ENCODE assay signal across 11 cellular contexts in genomic region chr5:149060325-149060724, GRCh38. TPM values are rescaled to one million over a fixed set of nuclear protein-coding genes. Genes with fewer than 3 reads are reported as not detected.
DNase-seq lines count a peak whose midpoint lies in the region; ATAC-seq lines count a peak whose summit lies in the region.
"Had no signal": no experiment of that assay in that cellular context is flagged by ENCODE, and none has a peak within 500 bp of the region (broad histone marks: within the 10 kb centered on the region; RNA-seq: fewer than 3 reads in every experiment).

No MANE protein-coding gene starts in this region.

- H2BK5ac ChIP-seq in mesenchymal stem cell (ENCODE audit: low read depth, low read length, poor library complexity, severe bottlenecking), result no peak overlapping the region

- no peak overlapping the region for H4K91ac ChIP-seq in mesenchymal stem cell (ENCODE audit: low read length)

- peaks cover 11% of the 10 kb centered on the region for H3K9me3 ChIP-seq in mesenchymal stem cell (ENCODE audit: control insufficient read depth, low read length)
- H3K9me3 ChIP-seq: upper lobe of left lung had no signal

- 0% methylated on average over 1 of the region's 1 CpG for WGBS in mesenchymal stem cell

- H3K14ac ChIP-seq in mesenchymal stem cell (ENCODE audit: low read length in 2 of 2), result no peak overlapping the region

- no peak overlapping the region for H2BK120ac ChIP-seq in mesenchymal stem cell (ENCODE audit: low read depth, low read length)

- no peak overlapping the region for H3K18ac ChIP-seq in mesenchymal stem cell (ENCODE audit: low read depth in 1 of 2, low read length in 2 of 2)

- H3K79me1 ChIP-seq in mesenchymal stem cell (replicated peaks; ENCODE audit: low read length, poor library complexity, severe bottlenecking), result no peaks in the 10 kb centered on the region

- ATAC-seq in HG02938 (IDR thresholded peaks at IDR 0.05; ENCODE audit: unreplicated experiment), result no peak

- no peak overlapping the region for H3K4ac ChIP-seq in mesenchymal stem cell (ENCODE audit: low read depth in 1 of 2, low read length in 2 of 2)

- no peaks in the 10 kb centered on the region for H3K27me3 ChIP-seq in mesenchymal stem cell (ENCODE audit: control insufficient read depth in 1 of 2, insufficient read depth in 1 of 2, low read length in 2 of 2)
- H3K27me3 ChIP-seq: upper lobe of left lung had no signal

- H3K4me2 ChIP-seq in mesenchymal stem cell (ENCODE audit: low read length, poor library complexity, severe bottlenecking), result no peak overlapping the region

- no peak overlapping the region for H3K9ac ChIP-seq in mesenchymal stem cell (ENCODE audit: low read length)

- DNase-seq in ELR (ENCODE audit: low read depth) (peak; percentile 80), NCI-H226 (peak; percentile 50), dermis blood vessel endothelial cell (peak; percentile 85), mesenchymal stem cell (peak; percentile 78), SK-N-DZ (ENCODE audit: low spot score) (no peak), dedifferentiated amniotic fluid mesenchymal stem cell (ENCODE audit: extremely low spot score) (no peak), putamen (ENCODE audit: low spot score) (no peak)
- DNase-seq: activated gamma-delta T cell treated with Interleukin-2 at 50 U/mL for 16 hours, DMS79 had no signal

- H2AK5ac ChIP-seq in mesenchymal stem cell (ENCODE audit: low read length, severe bottlenecking), result no peak overlapping the region

- no peaks in the 10 kb centered on the region for H3K36me3 ChIP-seq in mesenchymal stem cell (ENCODE audit: control insufficient read depth in 1 of 2, insufficient read depth in 2 of 2, low read depth in 1 of 2, low read length in 2 of 2)
- H3K36me3 ChIP-seq: upper lobe of left lung had no signal

- no peak overlapping the region for H4K8ac ChIP-seq in mesenchymal stem cell (ENCODE audit: low read length)

- no peak overlapping the region for H3K4me3 ChIP-seq in mesenchymal stem cell (ENCODE audit: insufficient read depth in 1 of 2, low read depth in 1 of 2, low read length in 2 of 2)
- H3K4me3 ChIP-seq: upper lobe of left lung had no signal

- H2BK12ac ChIP-seq in mesenchymal stem cell (ENCODE audit: low read length in 2 of 2), result no peak overlapping the region

- H2AFZ ChIP-seq in mesenchymal stem cell (ENCODE audit: low read depth, low read length), result no peak overlapping the region

- H3K23ac ChIP-seq in mesenchymal stem cell (ENCODE audit: low read length in 2 of 2), result no peak overlapping the region

- no peak overlapping the region for H2BK15ac ChIP-seq in mesenchymal stem cell (ENCODE audit: low read depth, poor library complexity, severe bottlenecking)

- peaks cover 14% of the 10 kb centered on the region for H3K4me1 ChIP-seq in mesenchymal stem cell (ENCODE audit: control insufficient read depth, insufficient read depth, low read depth, low read length)

- H3K27ac ChIP-seq in mesenchymal stem cell (ENCODE audit: low read length, poor library complexity, severe bottlenecking), result no peak overlapping the region

RNA-seq across cellular contexts. Expression of gene SH3TC2, which starts 2.5 kb away (rescaled TPM):
- total RNA-seq in dermis blood vessel endothelial cell, result 18.0 and 60.6 TPM in 2 replicates
- 1.4 TPM for polyA plus RNA-seq in mesenchymal stem cell (2013, experiment 1 of 2)
- polyA plus RNA-seq in mesenchymal stem cell (2013, experiment 2 of 2), result 0.86 TPM
- polyA plus RNA-seq in SK-N-DZ (2014; cell fraction: cytosol; rRNA removed), result not detected in 2 replicates
- polyA plus RNA-seq in SK-N-DZ (2014; cell fraction: nucleus; rRNA removed), result not detected in 2 replicates

Comparison
In these comparisons a context has a peak if more than half of its experiments do, and no peak if none do; other contexts are left out.
1. DNase-seq: peak in ELR (single experiment), NCI-H226 (single experiment), dermis blood vessel endothelial cell (single experiment) and mesenchymal stem cell (single experiment); none in SK-N-DZ (single experiment), dedifferentiated amniotic fluid mesenchymal stem cell (single experiment) and putamen (single experiment).